In the genomic region with DNA sequence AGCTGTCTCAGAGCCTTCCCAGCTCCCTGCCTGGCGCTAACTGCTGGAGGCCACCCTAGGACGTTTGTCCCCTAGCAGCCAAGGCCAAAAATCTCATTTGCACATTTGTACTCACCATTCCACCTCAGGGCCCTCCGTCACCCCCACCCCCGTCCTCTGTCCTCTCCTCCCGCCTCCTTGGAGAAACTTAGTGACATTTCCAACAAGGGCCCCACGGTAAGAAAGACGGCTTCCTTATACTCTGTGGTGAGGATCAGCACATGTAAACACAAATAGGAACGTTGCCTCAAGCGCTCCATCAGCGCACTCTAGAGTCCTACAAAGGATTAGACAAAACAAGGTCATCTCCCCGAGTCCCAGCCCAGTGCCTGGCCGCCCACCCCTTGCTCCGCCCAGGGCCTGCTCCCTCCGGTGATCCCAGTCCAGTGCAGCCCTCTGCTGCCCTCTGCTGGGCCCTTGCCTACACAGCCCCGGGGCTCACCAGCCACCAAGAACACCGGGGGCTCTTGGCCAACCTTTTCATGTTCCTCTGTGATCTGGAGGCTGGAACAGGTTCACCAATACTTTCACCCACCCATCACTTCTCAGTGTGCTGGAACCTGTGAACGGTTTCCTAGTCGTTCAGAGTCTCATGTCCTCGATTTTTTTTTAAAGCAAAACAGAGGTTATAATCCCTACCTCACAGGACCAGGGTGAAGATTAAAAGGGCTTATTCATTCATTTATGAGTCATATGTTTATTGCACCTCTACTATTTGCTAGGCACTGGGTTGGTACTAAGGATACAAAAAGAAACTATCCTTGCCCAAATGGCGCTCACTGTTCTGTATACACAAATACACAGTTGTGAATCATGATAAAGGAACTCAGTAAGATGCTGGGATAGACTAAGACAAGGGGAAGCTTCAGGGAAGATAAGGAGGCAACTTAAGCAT, we compare ENCODE assay signal across 1 cellular context.
A peak's percentile ranks its signal among the peaks of the same experiment; 100 is the strongest.
TF ChIP-seq lines count a peak whose summit lies in the region.

No MANE protein-coding gene starts in this region.

TF ChIP-seq in GM12878, 131 proteins besides CTCF, POLR2A, EP300 and RAD21 (continued from another document):
- TF ChIP-seq, protein P1, sequence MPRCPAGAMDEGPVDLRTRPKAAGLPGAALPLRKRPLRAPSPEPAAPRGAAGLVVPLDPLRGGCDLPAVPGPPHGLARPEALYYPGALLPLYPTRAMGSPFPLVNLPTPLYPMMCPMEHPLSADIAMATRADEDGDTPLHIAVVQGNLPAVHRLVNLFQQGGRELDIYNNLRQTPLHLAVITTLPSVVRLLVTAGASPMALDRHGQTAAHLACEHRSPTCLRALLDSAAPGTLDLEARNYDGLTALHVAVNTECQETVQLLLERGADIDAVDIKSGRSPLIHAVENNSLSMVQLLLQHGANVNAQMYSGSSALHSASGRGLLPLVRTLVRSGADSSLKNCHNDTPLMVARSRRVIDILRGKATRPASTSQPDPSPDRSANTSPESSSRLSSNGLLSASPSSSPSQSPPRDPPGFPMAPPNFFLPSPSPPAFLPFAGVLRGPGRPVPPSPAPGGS (IDR thresholded peaks at IDR 0.05; ENCODE audit: borderline replicate concordance, insufficient read depth, low read depth, low read length, poor library complexity, severe bottlenecking) = no peak
- TF ChIP-seq KLF5 (IDR thresholded peaks at IDR 0.05; ENCODE audit: partially characterized antibody) (peak; percentile 29), STAT1 (conservative IDR thresholded peaks at IDR 0.05) (0 out of 2 replicates have a peak, but pooled peaks have one; percentile 40), RB1 (IDR thresholded peaks at IDR 0.05; ENCODE audit: borderline replicate concordance) (peak; percentile 73; the same call in 1 of the 2 replicates), IKZF2 (IDR thresholded peaks at IDR 0.05) (0 out of 4 replicates have a peak, but pooled peaks of 1 of the 2 experiments have one; percentile 13), CHD1 (IDR thresholded peaks at IDR 0.05; ENCODE audit: low read depth, low read length) (no peak), SKIL (IDR thresholded peaks at IDR 0.05; ENCODE audit: low read depth, poor library complexity, severe bottlenecking) (peak; percentile 23), FOS (IDR thresholded peaks at IDR 0.05; ENCODE audit: borderline replicate concordance, extremely low read depth, insufficient read length) (no peak), POLR2AphosphoS5 (IDR thresholded peaks at IDR 0.05; ENCODE audit: low read length) (no peak), PBX3 (IDR thresholded peaks at IDR 0.05; ENCODE audit: insufficient replicate concordance, low read depth, low read length) (no peak), POU2F2 (IDR thresholded peaks at IDR 0.05; ENCODE audit: borderline replicate concordance, low read depth, low read length) (no peak), HDGF (IDR thresholded peaks at IDR 0.05) (peak; percentile 25; the same call in 1 of the 2 replicates), CUX1 (IDR thresholded peaks at IDR 0.05; ENCODE audit: insufficient replicate concordance, low read depth, low read length) (no peak), ZNF622 (IDR thresholded peaks at IDR 0.05) (no peak), EZH2 (IDR thresholded peaks at IDR 0.05; ENCODE audit: borderline replicate concordance, control insufficient read depth, low read depth, low read length) (no peak), FOXM1 (IDR thresholded peaks at IDR 0.05; ENCODE audit: low read depth, low read length) (no peak), NR2F1 (conservative IDR thresholded peaks at IDR 0.05) (0 out of 2 replicates have a peak, but pooled peaks have one; percentile 20), BMI1 (IDR thresholded peaks at IDR 0.05; ENCODE audit: borderline replicate concordance) (no peak), CBX3 (IDR thresholded peaks at IDR 0.05; ENCODE audit: borderline replicate concordance, low read depth) (no peak), MYB (IDR thresholded peaks at IDR 0.05; ENCODE audit: borderline replicate concordance, low read depth, low read length) (no peak), YBX1 (IDR thresholded peaks at IDR 0.05) (no peak), MEF2A (IDR thresholded peaks at IDR 0.05; ENCODE audit: insufficient read depth, low read depth, low read length) (0 out of 2 replicates have a peak, but pooled peaks have one; percentile 44), RUNX3 (IDR thresholded peaks at IDR 0.05; ENCODE audit: low read length) (peak; percentile 42), MXI1 (IDR thresholded peaks at IDR 0.05; ENCODE audit: low read depth, low read length) (0 out of 2 replicates have a peak, but pooled peaks have one; percentile 15), BACH1 (IDR thresholded peaks at IDR 0.05; ENCODE audit: borderline replicate concordance) (no peak), SREBF2 (IDR thresholded peaks at IDR 0.05; ENCODE audit: low read length) (no peak), RELA (IDR thresholded peaks at IDR 0.05; ENCODE audit: borderline replicate concordance, partially characterized antibody) (peak; percentile 49), WRNIP1 (IDR thresholded peaks at IDR 0.05; ENCODE audit: borderline replicate concordance, low read depth, low read length) (no peak), CHD4 (IDR thresholded peaks at IDR 0.05) (no peak), BHLHE40 (IDR thresholded peaks at IDR 0.05; ENCODE audit: borderline replicate concordance in 1 of 2, low read depth in 2 of 2, low read length in 1 of 2) (peak in 1 of 2 experiments; percentile 45; a peak in 2 of 4 replicates), SPI1 (IDR thresholded peaks at IDR 0.05; ENCODE audit: borderline replicate concordance, insufficient read depth, low read depth, low read length) (no peak), ATF3 (IDR thresholded peaks at IDR 0.05; ENCODE audit: borderline replicate concordance, extremely low read depth, low read depth, low read length) (no peak), SIX5 (IDR thresholded peaks at IDR 0.05; ENCODE audit: low read depth, low read length, severe bottlenecking) (no peak), MTA3 (IDR thresholded peaks at IDR 0.05; ENCODE audit: borderline replicate concordance, low read length) (no peak), SMC3 (IDR thresholded peaks at IDR 0.05; ENCODE audit: borderline replicate concordance, low read length) (peak; percentile 97)
- TF ChIP-seq, protein P2, sequence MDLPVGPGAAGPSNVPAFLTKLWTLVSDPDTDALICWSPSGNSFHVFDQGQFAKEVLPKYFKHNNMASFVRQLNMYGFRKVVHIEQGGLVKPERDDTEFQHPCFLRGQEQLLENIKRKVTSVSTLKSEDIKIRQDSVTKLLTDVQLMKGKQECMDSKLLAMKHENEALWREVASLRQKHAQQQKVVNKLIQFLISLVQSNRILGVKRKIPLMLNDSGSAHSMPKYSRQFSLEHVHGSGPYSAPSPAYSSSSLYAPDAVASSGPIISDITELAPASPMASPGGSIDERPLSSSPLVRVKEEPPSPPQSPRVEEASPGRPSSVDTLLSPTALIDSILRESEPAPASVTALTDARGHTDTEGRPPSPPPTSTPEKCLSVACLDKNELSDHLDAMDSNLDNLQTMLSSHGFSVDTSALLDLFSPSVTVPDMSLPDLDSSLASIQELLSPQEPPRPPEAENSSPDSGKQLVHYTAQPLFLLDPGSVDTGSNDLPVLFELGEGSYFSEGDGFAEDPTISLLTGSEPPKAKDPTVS (IDR thresholded peaks at IDR 0.05; ENCODE audit: low read depth, low read length) = no peak
- TF ChIP-seq, protein P3, sequence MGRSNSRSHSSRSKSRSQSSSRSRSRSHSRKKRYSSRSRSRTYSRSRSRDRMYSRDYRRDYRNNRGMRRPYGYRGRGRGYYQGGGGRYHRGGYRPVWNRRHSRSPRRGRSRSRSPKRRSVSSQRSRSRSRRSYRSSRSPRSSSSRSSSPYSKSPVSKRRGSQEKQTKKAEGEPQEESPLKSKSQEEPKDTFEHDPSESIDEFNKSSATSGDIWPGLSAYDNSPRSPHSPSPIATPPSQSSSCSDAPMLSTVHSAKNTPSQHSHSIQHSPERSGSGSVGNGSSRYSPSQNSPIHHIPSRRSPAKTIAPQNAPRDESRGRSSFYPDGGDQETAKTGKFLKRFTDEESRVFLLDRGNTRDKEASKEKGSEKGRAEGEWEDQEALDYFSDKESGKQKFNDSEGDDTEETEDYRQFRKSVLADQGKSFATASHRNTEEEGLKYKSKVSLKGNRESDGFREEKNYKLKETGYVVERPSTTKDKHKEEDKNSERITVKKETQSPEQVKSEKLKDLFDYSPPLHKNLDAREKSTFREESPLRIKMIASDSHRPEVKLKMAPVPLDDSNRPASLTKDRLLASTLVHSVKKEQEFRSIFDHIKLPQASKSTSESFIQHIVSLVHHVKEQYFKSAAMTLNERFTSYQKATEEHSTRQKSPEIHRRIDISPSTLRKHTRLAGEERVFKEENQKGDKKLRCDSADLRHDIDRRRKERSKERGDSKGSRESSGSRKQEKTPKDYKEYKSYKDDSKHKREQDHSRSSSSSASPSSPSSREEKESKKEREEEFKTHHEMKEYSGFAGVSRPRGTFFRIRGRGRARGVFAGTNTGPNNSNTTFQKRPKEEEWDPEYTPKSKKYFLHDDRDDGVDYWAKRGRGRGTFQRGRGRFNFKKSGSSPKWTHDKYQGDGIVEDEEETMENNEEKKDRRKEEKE (IDR thresholded peaks at IDR 0.05) = no peak
